1 cellular context compared by ENCODE assay signal in genomic region chr11:47857485-47858168, GRCh38.
TF ChIP-seq lines count a peak whose summit lies in the region.

No MANE protein-coding gene starts in this region.

TF ChIP-seq in IMR-90, 13 proteins besides CTCF, POLR2A, EP300 and RAD21 (continued from another document):
- TF ChIP-seq CEBPB (IDR thresholded peaks at IDR 0.05; ENCODE audit: low read depth, low read length) = no peak
- no peak for TF ChIP-seq RCOR1 (IDR thresholded peaks at IDR 0.05; ENCODE audit: insufficient replicate concordance, low read length)
- no peak for TF ChIP-seq SMC3 (IDR thresholded peaks at IDR 0.05; ENCODE audit: low read depth, low read length)
- TF ChIP-seq FOS (IDR thresholded peaks at IDR 0.05; ENCODE audit: low read depth, low read length) = no peak
- no peak for TF ChIP-seq MAFK (IDR thresholded peaks at IDR 0.05; ENCODE audit: low read depth, low read length)
